In the genomic region with DNA sequence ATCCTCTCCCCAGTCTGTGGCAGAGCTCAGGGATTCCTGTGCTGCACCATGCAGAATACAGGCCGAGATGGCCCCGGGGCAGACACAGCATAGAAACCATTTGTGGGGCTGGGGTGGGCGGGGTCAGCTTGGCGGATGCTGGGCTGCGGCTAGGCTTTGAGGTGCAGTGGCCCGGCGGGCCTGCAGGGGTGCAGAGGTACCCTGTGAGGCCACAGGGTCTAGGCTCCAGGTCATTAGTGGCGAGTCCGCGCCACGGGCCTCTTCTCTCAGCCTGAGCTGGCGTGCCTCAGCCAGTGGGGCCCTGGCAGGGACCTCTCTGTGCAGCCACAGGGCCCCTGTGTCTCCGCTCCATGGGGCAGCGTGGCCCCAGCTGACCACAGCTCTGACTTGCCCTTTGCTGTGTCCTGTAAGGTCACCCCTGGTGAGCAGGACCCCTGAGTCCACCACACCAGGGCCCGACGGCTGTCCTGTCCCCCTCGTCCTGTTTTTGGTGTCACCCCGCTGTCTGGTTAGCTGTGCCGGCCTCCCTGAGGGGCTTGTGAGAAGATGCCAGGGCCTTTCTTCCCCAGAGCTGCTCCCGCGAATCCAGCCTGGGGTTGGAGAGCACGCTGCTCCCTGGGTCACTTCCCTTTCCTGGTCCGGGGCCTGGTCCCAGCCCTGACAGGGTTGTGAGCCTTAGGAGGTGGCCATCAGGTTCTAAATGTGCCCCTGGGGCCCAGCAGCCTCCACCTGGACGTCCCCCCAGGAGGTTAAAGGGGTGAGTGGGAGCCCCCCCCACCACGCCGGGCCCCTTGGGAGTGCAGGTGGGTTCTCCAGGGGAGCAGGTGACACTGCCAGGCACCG, we compare ENCODE assay signal across 16 cellular contexts. TPM values are rescaled to one million over a fixed set of nuclear protein-coding genes. Genes with fewer than 3 reads are reported as not detected.
DNase-seq lines count a peak whose midpoint lies in the region; ATAC-seq and TF ChIP-seq lines count a peak whose summit lies in the region.
"Had no signal": no experiment of that assay in that cellular context is flagged by ENCODE, and none has a peak within 500 bp of the region (broad histone marks: within the 10 kb centered on the region; RNA-seq: fewer than 3 reads in every experiment).

No MANE protein-coding gene starts in this region.

- H3K79me1 ChIP-seq in mesenchymal stem cell (replicated peaks; ENCODE audit: low read length, poor library complexity, severe bottlenecking): peaks cover 38% of the 10 kb centered on the region

- no peak overlapping the region for H3K27ac Mint-ChIP-seq in GM23338
- H3K27ac Mint-ChIP-seq: activated CD8-positive, alpha-beta T cell treated with anti-CD3 and anti-CD28 coated beads for 36 hours; mesothelial cell of epicardium had no signal

- peak overlapping the region; percentile 43 for H4K91ac ChIP-seq in mesenchymal stem cell (ENCODE audit: low read length)

- H3K4me2 ChIP-seq in GM23338: no peak overlapping the region
- H3K4me2 ChIP-seq in SU-DHL-6 (ENCODE audit: low read depth, low read length, poor library complexity, severe bottlenecking): peak overlapping the region; percentile 7
- H3K4me2 ChIP-seq in mesenchymal stem cell (ENCODE audit: low read length, poor library complexity, severe bottlenecking): no peak overlapping the region

- no peak overlapping the region for H2AFZ ChIP-seq in GM23338
- H2AFZ ChIP-seq in SU-DHL-6 (ENCODE audit: low read depth, low read length, severe bottlenecking): no peak overlapping the region
- no peak overlapping the region for H2AFZ ChIP-seq in mesenchymal stem cell (ENCODE audit: low read depth, low read length)

- H3K14ac ChIP-seq in mesenchymal stem cell (ENCODE audit: low read length in 2 of 2): no peak overlapping the region

- H3K18ac ChIP-seq in mesenchymal stem cell (ENCODE audit: low read depth in 1 of 2, low read length in 2 of 2): no peak overlapping the region

- H3K4me1 ChIP-seq in GM23338 (ENCODE audit: insufficient read depth) (no peaks in the 10 kb centered on the region), mesenchymal stem cell (ENCODE audit: control insufficient read depth, insufficient read depth, low read depth, low read length) (peaks cover 64% of the 10 kb centered on the region), thymus (ENCODE audit: control insufficient read depth, insufficient read depth, low read length) (peaks cover 17% of the 10 kb centered on the region)

- H2BK5ac ChIP-seq in mesenchymal stem cell (ENCODE audit: low read depth, low read length, poor library complexity, severe bottlenecking): no peak overlapping the region

- H3K9ac ChIP-seq in SU-DHL-6 (ENCODE audit: low read length) (no peak overlapping the region), mesenchymal stem cell (ENCODE audit: low read length) (no peak overlapping the region)

- no peak overlapping the region for H3K4me3 Mint-ChIP-seq in GM23338
- H3K4me3 Mint-ChIP-seq: activated CD8-positive, alpha-beta T cell treated with anti-CD3 and anti-CD28 coated beads for 36 hours; mesothelial cell of epicardium had no signal

- no peaks in the 10 kb centered on the region for H3K9me2 ChIP-seq in GM23338 (ENCODE audit: insufficient read depth)
- H3K9me2 ChIP-seq in SU-DHL-6 (replicated peaks; ENCODE audit: insufficient read depth, low read length): no peaks in the 10 kb centered on the region

- H3K79me2 ChIP-seq in GM23338 (replicated peaks; ENCODE audit: insufficient read depth) (peaks cover 98% of the 10 kb centered on the region), SU-DHL-6 (ENCODE audit: insufficient read depth, low read length) (peaks cover 10% of the 10 kb centered on the region; the same call in 1 of the 2 replicates)

- 79% methylated on average over 26 of the region's 27 CpGs for WGBS in mesenchymal stem cell
- WGBS in thymus: 89% methylated on average over 27 of the region's 27 CpGs

- no peak overlapping the region for H4K8ac ChIP-seq in mesenchymal stem cell (ENCODE audit: low read length)

- H3K27me3 ChIP-seq in GM23338 (ENCODE audit: insufficient read depth) (no peaks in the 10 kb centered on the region), SU-DHL-6 (ENCODE audit: low read length) (no peaks in the 10 kb centered on the region), mesenchymal stem cell (ENCODE audit: control insufficient read depth in 1 of 2, insufficient read depth in 1 of 2, low read length in 2 of 2) (no peaks in the 10 kb centered on the region), thymus (ENCODE audit: control insufficient read depth, insufficient read depth) (no peaks in the 10 kb centered on the region)
- H3K27me3 ChIP-seq: adrenal gland, MG63, pancreas, stomach had no signal

- H4K20me1 ChIP-seq in GM23338 (replicated peaks; ENCODE audit: insufficient read depth): peaks cover 37% of the 10 kb centered on the region
- peaks cover 7% of the 10 kb centered on the region; the same call in 1 of the 2 replicates for H4K20me1 ChIP-seq in SU-DHL-6 (ENCODE audit: low read depth, low read length)

- H3K27ac ChIP-seq in GM23338 (ENCODE audit: low read depth) (no peak overlapping the region), SU-DHL-6 (ENCODE audit: low read depth, low read length) (peak overlapping the region; percentile 47), mesenchymal stem cell (ENCODE audit: low read length, poor library complexity, severe bottlenecking) (no peak overlapping the region), thymus (ENCODE audit: low read depth) (peak overlapping the region; percentile 18)
- H3K27ac ChIP-seq: adrenal gland, epithelial cell of prostate, pancreas had no signal

- H3K36me3 ChIP-seq in GM23338 (ENCODE audit: insufficient read depth) (no peaks in the 10 kb centered on the region), SU-DHL-6 (ENCODE audit: low read length) (no peaks in the 10 kb centered on the region), mesenchymal stem cell (ENCODE audit: control insufficient read depth in 1 of 2, insufficient read depth in 2 of 2, low read depth in 1 of 2, low read length in 2 of 2) (peaks cover 3 to 48% of the 10 kb centered on the region in 2 experiments), thymus (ENCODE audit: control insufficient read depth, insufficient read depth) (peaks cover 12% of the 10 kb centered on the region)
- H3K36me3 ChIP-seq: adrenal gland, MG63, pancreas had no signal

- no peak overlapping the region for H2AK5ac ChIP-seq in mesenchymal stem cell (ENCODE audit: low read length, severe bottlenecking)

- H3K4ac ChIP-seq in mesenchymal stem cell (ENCODE audit: low read depth in 1 of 2, low read length in 2 of 2): no peak overlapping the region

- H3K9me3 ChIP-seq in SU-DHL-6 (ENCODE audit: insufficient read depth, low read length) (no peaks in the 10 kb centered on the region), mesenchymal stem cell (ENCODE audit: control insufficient read depth, low read length) (no peaks in the 10 kb centered on the region), thymus (ENCODE audit: control insufficient read depth) (no peaks in the 10 kb centered on the region)
- H3K9me3 ChIP-seq: adrenal gland, MG63, pancreas, stomach had no signal

- H3K4me1 Mint-ChIP-seq in GM23338: peaks cover 31% of the 10 kb centered on the region

- 0 out of 4 replicates have a peak, but pooled peaks have one; percentile 3 to 7 for TF ChIP-seq CTCF in GM23338 (conservative IDR thresholded peaks at IDR 0.05; ENCODE audit: low read depth in 2 of 2)
- no peak for TF ChIP-seq CTCF in SU-DHL-6 (IDR thresholded peaks at IDR 0.05; ENCODE audit: insufficient read depth, low read length, poor library complexity, severe bottlenecking)

- H3K23ac ChIP-seq in mesenchymal stem cell (ENCODE audit: low read length in 2 of 2): no peak overlapping the region

- DNase-seq in GM23338 (ENCODE audit: low spot score): peak; percentile 72
- no peak for DNase-seq in mesenchymal stem cell
- DNase-seq in cortex of kidney (lab: John Stamatoyannopoulos, UW): no peak
- DNase-seq in SHP77 (lab: John Stamatoyannopoulos, UW): no peak
- DNase-seq in hippocampal formation (lab: John Stamatoyannopoulos, UW): no peak
- DNase-seq: activated CD8-positive, alpha-beta T cell treated with anti-CD3 and anti-CD28 coated beads for 36 hours; adrenal gland; MG63; NCI-H748 treated with DMSO at 0.1 percent for 48 hours; stomach had no signal

- H3K27me3 Mint-ChIP-seq in GM23338 (ENCODE audit: insufficient read depth, low read depth, poor library complexity): peaks cover 11% of the 10 kb centered on the region
- H3K27me3 Mint-ChIP-seq: activated CD8-positive, alpha-beta T cell treated with anti-CD3 and anti-CD28 coated beads for 36 hours had no signal

- ATAC-seq in GM23338: peak; percentile 79
- ATAC-seq: activated CD8-positive, alpha-beta T cell treated with anti-CD3 and anti-CD28 coated beads for 36 hours; pancreas; Right ventricle myocardium inferior had no signal

- H3K4me3 ChIP-seq in GM23338 (no peak overlapping the region), SU-DHL-6 (ENCODE audit: insufficient read depth, low read length, poor library complexity, severe bottlenecking) (no peak overlapping the region), mesenchymal stem cell (ENCODE audit: insufficient read depth in 1 of 2, low read depth in 1 of 2, low read length in 2 of 2) (no peak overlapping the region), thymus (ENCODE audit: low read length) (no peak overlapping the region)
- H3K4me3 ChIP-seq: adrenal gland, MG63, pancreas, stomach had no signal

- H2BK120ac ChIP-seq in mesenchymal stem cell (ENCODE audit: low read depth, low read length): no peak overlapping the region

- no peak overlapping the region for H2BK12ac ChIP-seq in mesenchymal stem cell (ENCODE audit: low read length in 2 of 2)

- H3F3A ChIP-seq in GM23338 (replicated peaks; ENCODE audit: low read depth) (0 out of 2 replicates have a peak, but pooled peaks cover 3% of the 10 kb centered on the region), SU-DHL-6 (ENCODE audit: insufficient read depth) (no peaks in the 10 kb centered on the region)

- no peaks in the 10 kb centered on the region; the same call in 2 of the 3 replicates for H3K36me3 Mint-ChIP-seq in GM23338 (ENCODE audit: low read depth)

- no peak overlapping the region for H2BK15ac ChIP-seq in mesenchymal stem cell (ENCODE audit: low read depth, poor library complexity, severe bottlenecking)

- no peaks in the 10 kb centered on the region for H3K9me3 Mint-ChIP-seq in GM23338
- H3K9me3 Mint-ChIP-seq: activated CD8-positive, alpha-beta T cell treated with anti-CD3 and anti-CD28 coated beads for 36 hours; mesothelial cell of epicardium had no signal

TF ChIP-seq in GM23338, 12 proteins besides CTCF, POLR2A, EP300 and RAD21 (continues in another document):
- TF ChIP-seq JUNB (IDR thresholded peaks at IDR 0.05; ENCODE audit: unreplicated experiment): no peak
- TF ChIP-seq POLR2AphosphoS5 (IDR thresholded peaks at IDR 0.05; ENCODE audit: low read depth): no peak
- TF ChIP-seq EZH2phosphoT487 (IDR thresholded peaks at IDR 0.05; ENCODE audit: unreplicated experiment): no peak

RNA-seq across cellular contexts. Expression of gene KDM4B, which starts 12.1 kb away (rescaled TPM):
- total RNA-seq in GM23338 (2014; rRNA removed; shearing (Covaris generic)): 27.6 and 35.7 TPM in 2 replicates
- polyA plus RNA-seq in GM23338 (2016; fragmentation: Nextera tagmentation; extraction: Ambion mirVana): 8.7 and 9.1 TPM in 2 replicates
- 13.3 TPM for polyA plus RNA-seq in mesenchymal stem cell (2013, experiment 1 of 2)
- polyA plus RNA-seq in mesenchymal stem cell (2013, experiment 2 of 2): 11.9 TPM
- polyA plus RNA-seq in thymus: 24.6 TPM

Comparison
In these comparisons a context has a peak if more than half of its experiments do, and no peak if none do; other contexts are left out.
1. H3K27ac ChIP-seq: peak in SU-DHL-6 (single experiment) and thymus (single experiment); none in GM23338 (single experiment) and mesenchymal stem cell (single experiment).